Comparison of ENCODE assay signal across 28 cellular contexts in genomic region chr10:29694121-29694520, GRCh38.
"Had no signal": no experiment of that assay in that cellular context is flagged by ENCODE, and none has a peak within 500 bp of the region (broad histone marks: within the 10 kb centered on the region; RNA-seq: fewer than 3 reads in every experiment).

No MANE protein-coding gene starts in this region.

- ATAC-seq: activated CD8-positive, alpha-beta memory T cell treated with anti-CD3 and anti-CD28 coated beads, Interleukin-2, amount 10 ng/mL, durations not matched to agents 7 days and 5 days; activated CD8-positive, alpha-beta T cell treated with anti-CD3 and anti-CD28 coated beads, Interleukin-2, amount 10 ng/mL, durations not matched to agents 7 days and 5 days; activated naive CD4-positive, alpha-beta T cell treated with anti-CD3 and anti-CD28 coated beads, Interleukin-2, amount 50 U/mL, for 72 hours; body of pancreas; left lung; natural killer cell; pancreas; stimulated activated naive B cell treated with anti-CD40 and anti-IgM and Interleukin-4, amounts not matched to agents 10 μg/mL and 1 μg/mL and 100 μg/mL, for 72 hours had no signal

- DNase-seq: activated CD8-positive, alpha-beta memory T cell treated with anti-CD3 and anti-CD28 coated beads, Interleukin-2, amount 10 ng/mL, durations not matched to agents 7 days and 5 days; activated CD8-positive, alpha-beta T cell treated with anti-CD3 and anti-CD28 coated beads, Interleukin-2, amount 10 ng/mL, durations not matched to agents 7 days and 5 days; activated naive CD4-positive, alpha-beta T cell; activated T-cell treated with anti-CD3 and anti-CD28 coated beads, Interleukin-2, amount 50 U/mL, for 48 hours; anterior cingulate cortex; body of pancreas; cerebellar nuclear complex; colonic mucosa; dorsolateral prefrontal cortex; effector memory CD4-positive, alpha-beta T cell; erythroblast; kidney glomerular epithelial cell; left lung; lower lobe of right lung; mesenchymal stem cell; natural killer cell; pancreas; psoas muscle; stimulated activated CD4-positive, alpha-beta T cell treated with anti-CD3 and anti-CD28 coated beads, Interleukin-15, amount 100 ng/mL, for 24 hours; stimulated activated CD4-positive, alpha-beta T cell treated with anti-CD3 and anti-CD28 coated beads, Interleukin-2, amount 100 ng/mL, for 24 hours; stimulated activated naive B cell treated with anti-CD40 and anti-IgM and Interleukin-4, amounts not matched to agents 10 μg/mL and 1 μg/mL and 100 μg/mL, for 72 hours; stomach; T-helper 2 cell had no signal

- H3K36me3 ChIP-seq: colonic mucosa, left lung, lower lobe of right lung, pancreas, right atrium auricular region, stomach, suprapubic skin, vagina had no signal

- H3K27ac ChIP-seq: body of pancreas, colonic mucosa, dorsolateral prefrontal cortex, left lung, lower lobe of right lung, pancreas, psoas muscle, suprapubic skin, vagina had no signal

- H3K9me3 ChIP-seq: body of pancreas, colonic mucosa, left lung, lower lobe of right lung, pancreas, psoas muscle, right atrium auricular region, stomach, suprapubic skin, vagina had no signal

- H3K27me3 ChIP-seq: body of pancreas, colonic mucosa, left lung, pancreas, right atrium auricular region, stomach, suprapubic skin, vagina had no signal

- H3K4me3 ChIP-seq: body of pancreas, colonic mucosa, dorsolateral prefrontal cortex, left lung, lower lobe of right lung, pancreas, psoas muscle, right atrium auricular region, stomach, suprapubic skin, vagina had no signal

- H3K9me3 Mint-ChIP-seq: activated naive CD4-positive, alpha-beta T cell treated with anti-CD3 and anti-CD28 coated beads, Interleukin-2, amount 50 U/mL, for 72 hours; natural killer cell; stimulated activated naive B cell treated with anti-CD40 and anti-IgM and Interleukin-4, amounts not matched to agents 10 μg/mL and 1 μg/mL and 100 μg/mL, for 72 hours had no signal

- H3K4me1 ChIP-seq: body of pancreas, colonic mucosa had no signal

- H3K36me3 Mint-ChIP-seq: activated CD8-positive, alpha-beta memory T cell treated with anti-CD3 and anti-CD28 coated beads, Interleukin-2, amount 10 ng/mL, durations not matched to agents 7 days and 5 days; natural killer cell; stimulated activated naive B cell treated with anti-CD40 and anti-IgM and Interleukin-4, amounts not matched to agents 10 μg/mL and 1 μg/mL and 100 μg/mL, for 72 hours had no signal

- H3K4me3 Mint-ChIP-seq: activated CD8-positive, alpha-beta memory T cell treated with anti-CD3 and anti-CD28 coated beads, Interleukin-2, amount 10 ng/mL, durations not matched to agents 7 days and 5 days; activated CD8-positive, alpha-beta T cell treated with anti-CD3 and anti-CD28 coated beads, Interleukin-2, amount 10 ng/mL, durations not matched to agents 7 days and 5 days; natural killer cell; stimulated activated naive B cell treated with anti-CD40 and anti-IgM and Interleukin-4, amounts not matched to agents 10 μg/mL and 1 μg/mL and 100 μg/mL, for 72 hours; type B pancreatic cell had no signal

- H3K4me1 Mint-ChIP-seq: stimulated activated naive B cell treated with anti-CD40 and anti-IgM and Interleukin-4, amounts not matched to agents 10 μg/mL and 1 μg/mL and 100 μg/mL, for 72 hours had no signal

- H3K27me3 Mint-ChIP-seq: activated CD8-positive, alpha-beta memory T cell treated with anti-CD3 and anti-CD28 coated beads, Interleukin-2, amount 10 ng/mL, durations not matched to agents 7 days and 5 days; stimulated activated naive B cell treated with anti-CD40 and anti-IgM and Interleukin-4, amounts not matched to agents 10 μg/mL and 1 μg/mL and 100 μg/mL, for 72 hours; type B pancreatic cell had no signal

- H3K27ac Mint-ChIP-seq: activated CD8-positive, alpha-beta memory T cell treated with anti-CD3 and anti-CD28 coated beads, Interleukin-2, amount 10 ng/mL, durations not matched to agents 7 days and 5 days; activated CD8-positive, alpha-beta T cell treated with anti-CD3 and anti-CD28 coated beads, Interleukin-2, amount 10 ng/mL, durations not matched to agents 7 days and 5 days; activated naive CD4-positive, alpha-beta T cell treated with anti-CD3 and anti-CD28 coated beads, Interleukin-2, amount 50 U/mL, for 72 hours; stimulated activated naive B cell treated with anti-CD40 and anti-IgM and Interleukin-4, amounts not matched to agents 10 μg/mL and 1 μg/mL and 100 μg/mL, for 72 hours; type B pancreatic cell had no signal
